13 cellular contexts compared by ENCODE assay signal in genomic region chr10:122023257-122023656, GRCh38. TPM values are rescaled to one million over a fixed set of nuclear protein-coding genes. Genes with fewer than 3 reads are reported as not detected.
"Had no signal": no experiment of that assay in that cellular context is flagged by ENCODE, and none has a peak within 500 bp of the region (broad histone marks: within the 10 kb centered on the region; RNA-seq: fewer than 3 reads in every experiment).

No MANE protein-coding gene starts in this region.

RNA-seq across cellular contexts. Expression of gene TACC2, which starts 34.3 kb away (rescaled TPM):
- total RNA-seq: activated B cell treated with CpG ODN at 0.5 μM for 24 hours; activated CD4-positive, alpha-beta memory T cell treated with anti-CD3 and anti-CD28 coated beads for 36 hours; activated CD4-positive, alpha-beta T cell treated with anti-CD3 and anti-CD28 coated beads, Interleukin-2, amount 10 ng/mL, durations not matched to agents 24 days and 14 days; activated CD8-positive, alpha-beta memory T cell treated with anti-CD3 and anti-CD28 coated beads for 36 hours; activated CD8-positive, alpha-beta T cell treated with anti-CD3 and anti-CD28 coated beads for 36 hours; activated naive CD4-positive, alpha-beta T cell treated with anti-CD3 and anti-CD28 coated beads for 36 hours; activated naive CD4-positive, alpha-beta T cell treated with anti-CD3 and anti-CD28 coated beads, Interleukin-2, amount 50 U/mL, for 72 hours; activated naive CD8-positive, alpha-beta T cell treated with anti-CD3 and anti-CD28 coated beads for 36 hours; activated T-helper 1 cell treated with anti-CD3 and anti-CD28 coated beads, Interleukin-12 subunit alpha, Interleukin-12 subunit beta, Interleukin-2, Interleukin-4 antibody, amounts not matched to agents 30 ng/mL and 10 ng/mL and 1 ng/mL, durations not matched to agents 14 hours and 24 hours and 36 hours; activated T-helper 17 cell treated with anti-CD3 and anti-CD28 coated beads, Interleukin-2, amount 50 U/mL, for 72 hours; T-helper 1 cell treated with Interleukin-12 subunit alpha and Interleukin-12 subunit beta and Interleukin-4 antibody, amounts not matched to agents 30 ng/mL and 1 ng/mL, for 36 hours; T-helper 17 cell; T-helper 2 cell treated with Interferon-gamma antibody and Interleukin-4, amounts not matched to agents 100 ng/mL and 5 ng/mL, for 36 hours had no signal
